In the genomic region with DNA sequence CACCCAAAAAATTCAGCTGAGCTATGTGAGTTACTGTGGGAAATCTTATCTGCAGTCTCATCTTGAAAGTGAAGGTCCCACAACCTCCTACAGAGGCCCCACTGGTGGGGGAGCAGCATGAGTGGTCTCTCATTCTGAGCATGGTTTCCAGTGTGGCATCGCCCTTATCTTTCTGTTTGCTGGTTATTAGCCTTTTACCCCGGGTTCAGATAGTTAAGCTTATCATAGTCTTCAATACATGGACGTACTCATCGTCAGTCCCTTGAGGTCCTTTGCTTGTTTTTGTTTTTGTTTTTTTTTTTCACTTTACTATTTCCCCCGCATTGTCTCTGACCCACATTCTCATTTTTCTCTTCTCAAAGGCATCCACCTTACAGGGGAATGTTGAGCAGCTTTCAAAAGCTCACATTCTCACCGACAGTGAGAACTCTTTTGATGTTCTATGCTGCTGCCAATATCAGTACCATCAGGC, we compare ENCODE assay signal across 16 cellular contexts. TPM values are rescaled to one million over a fixed set of nuclear protein-coding genes. Genes with fewer than 3 reads are reported as not detected.
A peak's percentile ranks its signal among the peaks of the same experiment; 100 is the strongest.
DNase-seq lines count a peak whose midpoint lies in the region; ATAC-seq and TF ChIP-seq lines count a peak whose summit lies in the region.
"Had no signal": no experiment of that assay in that cellular context is flagged by ENCODE, and none has a peak within 500 bp of the region (broad histone marks: within the 10 kb centered on the region; RNA-seq: fewer than 3 reads in every experiment).

No MANE protein-coding gene starts in this region.

- CTCF ChIA-PET in activated CD4-positive, alpha-beta memory T cell treated with anti-CD3 and anti-CD28 coated beads for 36 hours (lab: Charles Lee), result interaction anchor here (0.6 to 4.6 kb wide), 3 partner anchors 16 to 105 kb away, joined by 3 to 20 read pairs (median 4); no protein-coding TSS in a partner anchor
- CTCF ChIA-PET in activated CD4-positive, alpha-beta memory T cell treated with anti-CD3 and anti-CD28 coated beads, Interleukin-2, amount 10 ng/mL, durations not matched to agents 7 days and 5 days (lab: Charles Lee), result interaction anchor here (0.6 to 1.3 kb wide), 2 partner anchors 14 to 15 kb away, joined by 4 to 6 read pairs; no protein-coding TSS in a partner anchor

- H3K9me3 Mint-ChIP-seq in activated CD4-positive, alpha-beta memory T cell treated with anti-CD3 and anti-CD28 coated beads for 36 hours, result peaks cover 7% of the 10 kb centered on the region
- peaks cover 9% of the 10 kb centered on the region for H3K9me3 Mint-ChIP-seq in activated CD4-positive, alpha-beta memory T cell treated with anti-CD3 and anti-CD28 coated beads, Interleukin-2, amount 10 ng/mL, durations not matched to agents 7 days and 5 days

- peaks cover 19% of the 10 kb centered on the region for H3K4me1 Mint-ChIP-seq in activated CD4-positive, alpha-beta memory T cell treated with anti-CD3 and anti-CD28 coated beads for 36 hours (ENCODE audit: low read depth)
- H3K4me1 Mint-ChIP-seq in activated CD4-positive, alpha-beta memory T cell treated with anti-CD3 and anti-CD28 coated beads, Interleukin-2, amount 10 ng/mL, durations not matched to agents 7 days and 5 days, result peaks cover 36% of the 10 kb centered on the region

- no peaks in the 10 kb centered on the region for H3K36me3 Mint-ChIP-seq in activated CD4-positive, alpha-beta memory T cell treated with anti-CD3 and anti-CD28 coated beads for 36 hours
- peaks cover 13% of the 10 kb centered on the region for H3K36me3 Mint-ChIP-seq in activated CD4-positive, alpha-beta memory T cell treated with anti-CD3 and anti-CD28 coated beads, Interleukin-2, amount 10 ng/mL, durations not matched to agents 7 days and 5 days (ENCODE audit: low read depth)

- POLR2A ChIA-PET in activated CD4-positive, alpha-beta memory T cell treated with anti-CD3 and anti-CD28 coated beads for 36 hours (lab: Charles Lee), result interaction anchor here (1.7 kb wide), 1 partner anchor 21 kb away, joined by 3 read pairs; no protein-coding TSS in a partner anchor
- POLR2A ChIA-PET in activated CD4-positive, alpha-beta memory T cell treated with anti-CD3 and anti-CD28 coated beads, Interleukin-2, amount 10 ng/mL, durations not matched to agents 7 days and 5 days (lab: Charles Lee), result interaction anchor here (1.1 to 1.8 kb wide), 4 partner anchors 8 to 44 kb away, joined by 3 to 18 read pairs (median 4); partner anchors contain the start of gene MED7

- intact Hi-C loops in activated CD4-positive, alpha-beta memory T cell treated with anti-CD3 and anti-CD28 coated beads for 36 hours (cut with micrococcal nuclease), result loop anchor here (1.0 kb wide), 1 partner anchor 16 kb away; no protein-coding TSS in a partner anchor

- ATAC-seq in GM21360 (IDR thresholded peaks at IDR 0.05; ENCODE audit: unreplicated experiment), result peak; percentile 89
- peak; percentile 73 for ATAC-seq in HG03196 (IDR thresholded peaks at IDR 0.05; ENCODE audit: unreplicated experiment)
- ATAC-seq: esophagus mucosa had no signal

- peak overlapping the region; percentile 2 for H3K4me3 Mint-ChIP-seq in activated CD4-positive, alpha-beta memory T cell treated with anti-CD3 and anti-CD28 coated beads for 36 hours
- H3K4me3 Mint-ChIP-seq in activated CD4-positive, alpha-beta memory T cell treated with anti-CD3 and anti-CD28 coated beads, Interleukin-2, amount 10 ng/mL, durations not matched to agents 7 days and 5 days, result no peak overlapping the region
- H3K4me3 Mint-ChIP-seq: HFFc6 had no signal

- H3K27me3 Mint-ChIP-seq in activated CD4-positive, alpha-beta memory T cell treated with anti-CD3 and anti-CD28 coated beads for 36 hours, result no peaks in the 10 kb centered on the region
- H3K27me3 Mint-ChIP-seq in activated CD4-positive, alpha-beta memory T cell treated with anti-CD3 and anti-CD28 coated beads, Interleukin-2, amount 10 ng/mL, durations not matched to agents 7 days and 5 days, result no peaks in the 10 kb centered on the region

- TF ChIP-seq POLR2A in erythroblast (IDR thresholded peaks at IDR 0.05; ENCODE audit: low read length), result peak; percentile 46

- peak; percentile 49 for DNase-seq in activated CD4-positive, alpha-beta memory T cell treated with anti-CD3 and anti-CD28 coated beads for 36 hours
- DNase-seq in activated CD4-positive, alpha-beta memory T cell treated with anti-CD3 and anti-CD28 coated beads, Interleukin-2, amount 10 ng/mL, durations not matched to agents 7 days and 5 days, result no peak
- DNase-seq in erythroblast (lab: John Stamatoyannopoulos, UW), result peak; percentile 57 to 82
- DNase-seq in NCI-H82 (lab: John Stamatoyannopoulos, UW), result no peak
- no peak for DNase-seq in CD1c-positive myeloid dendritic cell (ENCODE audit: extremely low spot score)
- DNase-seq in mesenteric fat pad (ENCODE audit: low spot score), result no peak
- DNase-seq: ACHN, aorta, HFFc6, islet precursor cell, occipital lobe had no signal

- peak overlapping the region; percentile 35 for H3K27ac Mint-ChIP-seq in activated CD4-positive, alpha-beta memory T cell treated with anti-CD3 and anti-CD28 coated beads for 36 hours
- H3K27ac Mint-ChIP-seq in activated CD4-positive, alpha-beta memory T cell treated with anti-CD3 and anti-CD28 coated beads, Interleukin-2, amount 10 ng/mL, durations not matched to agents 7 days and 5 days, result no peak overlapping the region
- H3K27ac Mint-ChIP-seq: HFFc6 had no signal

RNA-seq across cellular contexts. Expression of gene HAVCR2, which starts 7.7 kb away (rescaled TPM):
- total RNA-seq in activated CD4-positive, alpha-beta memory T cell treated with anti-CD3 and anti-CD28 coated beads for 36 hours, result 10 to 100 TPM; 23.2 to 24.3 TPM
- 10 to 100 TPM; 62.4 to 66.9 TPM for total RNA-seq in activated CD4-positive, alpha-beta memory T cell treated with anti-CD3 and anti-CD28 coated beads, Interleukin-2, amount 10 ng/mL, durations not matched to agents 7 days and 5 days
- total RNA-seq in mesenteric fat pad, result 14.9 TPM

RNA-seq across cellular contexts. Expression of gene MED7, which starts 26.1 kb away (rescaled TPM):
- 10 to 100 TPM; 17.2 to 19.2 TPM for total RNA-seq in activated CD4-positive, alpha-beta memory T cell treated with anti-CD3 and anti-CD28 coated beads for 36 hours
- total RNA-seq in activated CD4-positive, alpha-beta memory T cell treated with anti-CD3 and anti-CD28 coated beads, Interleukin-2, amount 10 ng/mL, durations not matched to agents 7 days and 5 days, result 10 to 100 TPM; 16.8 to 17.7 TPM
- 10.7 TPM for total RNA-seq in mesenteric fat pad

RNA-seq across cellular contexts. Expression of gene GARIN3, which starts 49.5 kb away (rescaled TPM):
- 1 to 10 TPM; 1.3 to 1.4 TPM for total RNA-seq in activated CD4-positive, alpha-beta memory T cell treated with anti-CD3 and anti-CD28 coated beads for 36 hours
- total RNA-seq in activated CD4-positive, alpha-beta memory T cell treated with anti-CD3 and anti-CD28 coated beads, Interleukin-2, amount 10 ng/mL, durations not matched to agents 7 days and 5 days, result under 1 TPM in 1 of 2 experiments, not detected in 1; 0.13 TPM
- not detected for total RNA-seq in mesenteric fat pad
- total RNA-seq: aorta, esophagus mucosa, HFFc6, M059J, occipital lobe, urinary bladder had no signal

RNA-seq across cellular contexts. Expression of gene HAVCR1, which starts 57.6 kb away (rescaled TPM):
- under 1 TPM; 0.27 to 0.40 TPM for total RNA-seq in activated CD4-positive, alpha-beta memory T cell treated with anti-CD3 and anti-CD28 coated beads for 36 hours
- 1 to 10 TPM; 3.6 to 3.7 TPM for total RNA-seq in activated CD4-positive, alpha-beta memory T cell treated with anti-CD3 and anti-CD28 coated beads, Interleukin-2, amount 10 ng/mL, durations not matched to agents 7 days and 5 days
- 0.29 TPM for total RNA-seq in mesenteric fat pad
- total RNA-seq: esophagus mucosa, HFFc6, M059J had no signal

Comparison
In these comparisons a context has a peak if more than half of its experiments do, and no peak if none do; other contexts are left out.
1. DNase-seq: peak in activated CD4-positive, alpha-beta memory T cell treated with anti-CD3 and anti-CD28 coated beads for 36 hours (single experiment) and erythroblast (2 of 2); none in activated CD4-positive, alpha-beta memory T cell treated with anti-CD3 and anti-CD28 coated beads, Interleukin-2, amount 10 ng/mL, durations not matched to agents 7 days and 5 days (single experiment), NCI-H82 (single experiment), CD1c-positive myeloid dendritic cell (single experiment) and mesenteric fat pad (single experiment).